1 cellular context compared by ENCODE assay signal in the genomic region with DNA sequence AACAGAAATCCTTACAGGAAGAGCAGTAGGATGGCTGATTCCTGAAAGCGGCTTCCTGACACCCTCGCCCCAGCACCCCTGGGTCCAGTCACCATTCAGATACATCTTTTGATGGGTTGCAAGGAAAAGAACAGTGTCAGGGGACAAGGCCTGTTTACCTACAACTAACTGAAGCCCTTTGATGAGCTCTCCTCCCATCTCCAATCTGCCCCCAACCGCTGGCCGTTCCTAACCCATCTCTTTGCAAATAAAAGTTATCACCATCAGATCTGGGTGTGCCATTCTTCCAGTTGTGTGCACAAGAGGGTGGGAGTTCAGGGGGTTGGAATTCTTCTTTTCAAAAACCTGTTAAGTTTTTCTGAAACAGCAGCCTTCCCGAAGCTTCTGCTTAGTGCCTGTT.
TF ChIP-seq lines count a peak whose summit lies in the region.

No MANE protein-coding gene starts in this region.

TF ChIP-seq in A549, 52 proteins besides CTCF, POLR2A, EP300 and RAD21:
- TF ChIP-seq NPAS2 (CRISPR knock-in tag; IDR thresholded peaks at IDR 0.05; ENCODE audit: borderline replicate concordance) = no peak
- TF ChIP-seq, protein P1, sequence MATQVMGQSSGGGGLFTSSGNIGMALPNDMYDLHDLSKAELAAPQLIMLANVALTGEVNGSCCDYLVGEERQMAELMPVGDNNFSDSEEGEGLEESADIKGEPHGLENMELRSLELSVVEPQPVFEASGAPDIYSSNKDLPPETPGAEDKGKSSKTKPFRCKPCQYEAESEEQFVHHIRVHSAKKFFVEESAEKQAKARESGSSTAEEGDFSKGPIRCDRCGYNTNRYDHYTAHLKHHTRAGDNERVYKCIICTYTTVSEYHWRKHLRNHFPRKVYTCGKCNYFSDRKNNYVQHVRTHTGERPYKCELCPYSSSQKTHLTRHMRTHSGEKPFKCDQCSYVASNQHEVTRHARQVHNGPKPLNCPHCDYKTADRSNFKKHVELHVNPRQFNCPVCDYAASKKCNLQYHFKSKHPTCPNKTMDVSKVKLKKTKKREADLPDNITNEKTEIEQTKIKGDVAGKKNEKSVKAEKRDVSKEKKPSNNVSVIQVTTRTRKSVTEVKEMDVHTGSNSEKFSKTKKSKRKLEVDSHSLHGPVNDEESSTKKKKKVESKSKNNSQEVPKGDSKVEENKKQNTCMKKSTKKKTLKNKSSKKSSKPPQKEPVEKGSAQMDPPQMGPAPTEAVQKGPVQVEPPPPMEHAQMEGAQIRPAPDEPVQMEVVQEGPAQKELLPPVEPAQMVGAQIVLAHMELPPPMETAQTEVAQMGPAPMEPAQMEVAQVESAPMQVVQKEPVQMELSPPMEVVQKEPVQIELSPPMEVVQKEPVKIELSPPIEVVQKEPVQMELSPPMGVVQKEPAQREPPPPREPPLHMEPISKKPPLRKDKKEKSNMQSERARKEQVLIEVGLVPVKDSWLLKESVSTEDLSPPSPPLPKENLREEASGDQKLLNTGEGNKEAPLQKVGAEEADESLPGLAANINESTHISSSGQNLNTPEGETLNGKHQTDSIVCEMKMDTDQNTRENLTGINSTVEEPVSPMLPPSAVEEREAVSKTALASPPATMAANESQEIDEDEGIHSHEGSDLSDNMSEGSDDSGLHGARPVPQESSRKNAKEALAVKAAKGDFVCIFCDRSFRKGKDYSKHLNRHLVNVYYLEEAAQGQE (IDR thresholded peaks at IDR 0.05) = no peak
- TF ChIP-seq CEBPB (IDR thresholded peaks at IDR 0.05) = no peak
- TF ChIP-seq, protein P2, sequence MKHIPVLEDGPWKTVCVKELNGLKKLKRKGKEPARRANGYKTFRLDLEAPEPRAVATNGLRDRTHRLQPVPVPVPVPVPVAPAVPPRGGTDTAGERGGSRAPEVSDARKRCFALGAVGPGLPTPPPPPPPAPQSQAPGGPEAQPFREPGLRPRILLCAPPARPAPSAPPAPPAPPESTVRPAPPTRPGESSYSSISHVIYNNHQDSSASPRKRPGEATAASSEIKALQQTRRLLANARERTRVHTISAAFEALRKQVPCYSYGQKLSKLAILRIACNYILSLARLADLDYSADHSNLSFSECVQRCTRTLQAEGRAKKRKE (CRISPR knock-in tag; IDR thresholded peaks at IDR 0.05; ENCODE audit: low read depth) = no peak
- no peak for TF ChIP-seq NR3C1 (IDR thresholded peaks at IDR 0.05)
- TF ChIP-seq TFCP2L1 (CRISPR knock-in tag; IDR thresholded peaks at IDR 0.05) = no peak
- TF ChIP-seq, protein P3, sequence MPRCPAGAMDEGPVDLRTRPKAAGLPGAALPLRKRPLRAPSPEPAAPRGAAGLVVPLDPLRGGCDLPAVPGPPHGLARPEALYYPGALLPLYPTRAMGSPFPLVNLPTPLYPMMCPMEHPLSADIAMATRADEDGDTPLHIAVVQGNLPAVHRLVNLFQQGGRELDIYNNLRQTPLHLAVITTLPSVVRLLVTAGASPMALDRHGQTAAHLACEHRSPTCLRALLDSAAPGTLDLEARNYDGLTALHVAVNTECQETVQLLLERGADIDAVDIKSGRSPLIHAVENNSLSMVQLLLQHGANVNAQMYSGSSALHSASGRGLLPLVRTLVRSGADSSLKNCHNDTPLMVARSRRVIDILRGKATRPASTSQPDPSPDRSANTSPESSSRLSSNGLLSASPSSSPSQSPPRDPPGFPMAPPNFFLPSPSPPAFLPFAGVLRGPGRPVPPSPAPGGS (IDR thresholded peaks at IDR 0.05) = no peak
- no peak for TF ChIP-seq GATA3 (IDR thresholded peaks at IDR 0.05; ENCODE audit: borderline replicate concordance)
- TF ChIP-seq HOXA7 (CRISPR knock-in tag; IDR thresholded peaks at IDR 0.05) = no peak
